In genomic region chr16:30874244-30874820, GRCh38 we compare ENCODE assay signal across 1 cellular context.
A peak's percentile ranks its signal among the peaks of the same experiment; 100 is the strongest.
TF ChIP-seq lines count a peak whose summit lies in the region.

No MANE protein-coding gene starts in this region.

TF ChIP-seq in HepG2, 621 proteins besides CTCF, POLR2A, EP300 and RAD21 (continues in another document):
- peak; percentile 18; the same call in 1 of the 2 replicates for TF ChIP-seq IRF2 (CRISPR knock-in tag; IDR thresholded peaks at IDR 0.05)
- no peak for TF ChIP-seq SMAD1 (CRISPR knock-in tag; IDR thresholded peaks at IDR 0.05; ENCODE audit: borderline replicate concordance, low read depth)
- TF ChIP-seq ZNF790 (CRISPR knock-in tag; IDR thresholded peaks at IDR 0.05; ENCODE audit: borderline replicate concordance) = 0 out of 2 replicates have a peak, but pooled peaks have one; percentile 16
- 0 out of 2 replicates have a peak, but pooled peaks have one; percentile 7 for TF ChIP-seq ZMYM2 (CRISPR knock-in tag; IDR thresholded peaks at IDR 0.05)
- 0 out of 2 replicates have a peak, but pooled peaks have one; percentile 2 for TF ChIP-seq KLF12 (CRISPR knock-in tag; IDR thresholded peaks at IDR 0.05; ENCODE audit: borderline replicate concordance)
- peak; percentile 95 for TF ChIP-seq ZNF121 (CRISPR knock-in tag; IDR thresholded peaks at IDR 0.05)
- peak; percentile 16; the same call in 1 of the 2 replicates for TF ChIP-seq ZNF607 (CRISPR knock-in tag; IDR thresholded peaks at IDR 0.05; ENCODE audit: borderline replicate concordance)
- no peak for TF ChIP-seq SNAI1 (CRISPR knock-in tag; IDR thresholded peaks at IDR 0.05; ENCODE audit: borderline replicate concordance)
- TF ChIP-seq SETDB1 (CRISPR knock-in tag; IDR thresholded peaks at IDR 0.05; ENCODE audit: borderline replicate concordance) = peak; percentile 58; the same call in 1 of the 2 replicates
- TF ChIP-seq PREB (CRISPR knock-in tag; IDR thresholded peaks at IDR 0.05) = 0 out of 2 replicates have a peak, but pooled peaks have one; percentile 5
- 0 out of 2 replicates have a peak, but pooled peaks have one; percentile 22 for TF ChIP-seq KDM1A (CRISPR knock-in tag; IDR thresholded peaks at IDR 0.05)
- no peak for TF ChIP-seq THAP9 (CRISPR knock-in tag; IDR thresholded peaks at IDR 0.05; ENCODE audit: borderline replicate concordance)
- no peak for TF ChIP-seq ZNF34 (CRISPR knock-in tag; IDR thresholded peaks at IDR 0.05; ENCODE audit: borderline replicate concordance)
- TF ChIP-seq ZSCAN12 (CRISPR knock-in tag; IDR thresholded peaks at IDR 0.05) = peak; percentile 9; the same call in 1 of the 2 replicates
- TF ChIP-seq ARID3A (IDR thresholded peaks at IDR 0.05; ENCODE audit: low read depth, low read length) = no peak
- TF ChIP-seq SUZ12 (IDR thresholded peaks at IDR 0.05; ENCODE audit: low read depth, low read length) = no peak
- TF ChIP-seq ZNF740 (CRISPR knock-in tag; IDR thresholded peaks at IDR 0.05) = peak; percentile 6; the same call in 1 of the 2 replicates
- TF ChIP-seq NR0B2 (CRISPR knock-in tag; IDR thresholded peaks at IDR 0.05) = 0 out of 2 replicates have a peak, but pooled peaks have one; percentile 35
- 0 out of 2 replicates have a peak, but pooled peaks have one; percentile 2 for TF ChIP-seq DMTF1 (CRISPR knock-in tag; IDR thresholded peaks at IDR 0.05)
- no peak for TF ChIP-seq TBX3 (IDR thresholded peaks at IDR 0.05; ENCODE audit: borderline replicate concordance)
- TF ChIP-seq XBP1 (CRISPR knock-in tag; IDR thresholded peaks at IDR 0.05) = 0 out of 2 replicates have a peak, but pooled peaks have one; percentile 36
- TF ChIP-seq TFDP1 (CRISPR knock-in tag; IDR thresholded peaks at IDR 0.05; ENCODE audit: borderline replicate concordance) = peak; percentile 52; the same call in 1 of the 2 replicates
- no peak for TF ChIP-seq ZFP37 (CRISPR knock-in tag; IDR thresholded peaks at IDR 0.05; ENCODE audit: borderline replicate concordance)
- TF ChIP-seq FOXO4 (CRISPR knock-in tag; conservative IDR thresholded peaks at IDR 0.05) = peak; percentile 88; the same call in 1 of the 2 replicates
- peak; percentile 57; the same call in 1 of the 2 replicates for TF ChIP-seq NFAT5 (CRISPR knock-in tag; IDR thresholded peaks at IDR 0.05)
- no peak for TF ChIP-seq ZBTB8A (CRISPR knock-in tag; IDR thresholded peaks at IDR 0.05; ENCODE audit: borderline replicate concordance, low read depth)
- 0 out of 2 replicates have a peak, but pooled peaks have one; percentile 48 for TF ChIP-seq MTERF4 (CRISPR knock-in tag; IDR thresholded peaks at IDR 0.05)
- TF ChIP-seq FOXM1 (CRISPR knock-in tag; IDR thresholded peaks at IDR 0.05) = 0 out of 2 replicates have a peak, but pooled peaks have one; percentile 9
- 0 out of 2 replicates have a peak, but pooled peaks have one; percentile 34 for TF ChIP-seq ZNF441 (CRISPR knock-in tag; IDR thresholded peaks at IDR 0.05; ENCODE audit: borderline replicate concordance)
- TF ChIP-seq HOMEZ (CRISPR knock-in tag; IDR thresholded peaks at IDR 0.05; ENCODE audit: low read depth) = 0 out of 2 replicates have a peak, but pooled peaks have one; percentile 22
- no peak for TF ChIP-seq RFX1 (IDR thresholded peaks at IDR 0.05)
- TF ChIP-seq SRSF1 (optimal IDR thresholded peaks at IDR 0.05; ENCODE audit: low read depth, low read length) = peak; percentile 20
